In genomic region chr17:61400786-61401279, GRCh38 we compare ENCODE assay signal across 9 cellular contexts. TPM values are rescaled to one million over a fixed set of nuclear protein-coding genes. Genes with fewer than 3 reads are reported as not detected.
DNase-seq lines count a peak whose midpoint lies in the region; ATAC-seq and TF ChIP-seq lines count a peak whose summit lies in the region.
"Had no signal": no experiment of that assay in that cellular context is flagged by ENCODE, and none has a peak within 500 bp of the region (broad histone marks: within the 10 kb centered on the region; RNA-seq: fewer than 3 reads in every experiment).

No MANE protein-coding gene starts in this region.

- H3K36me3 ChIP-seq in mucosa of descending colon (ENCODE audit: low read depth) (no peaks in the 10 kb centered on the region), upper lobe of left lung (peaks cover 0 to 45% (median 27%) of the 10 kb centered on the region in 4 donors)

- H3K9me3 ChIP-seq in mucosa of descending colon (no peaks in the 10 kb centered on the region), upper lobe of left lung (no peaks in the 10 kb centered on the region)

- H3K4me1 ChIP-seq in mucosa of descending colon (ENCODE audit: low read depth) = peaks cover 42% of the 10 kb centered on the region
- peaks cover 33 to 82% (median 57%) of the 10 kb centered on the region in 4 donors for H3K4me1 ChIP-seq in upper lobe of left lung
- no peaks in the 10 kb centered on the region for H3K4me1 ChIP-seq in foreskin keratinocyte

- CTCF ChIA-PET in MCF 10A (lab: Yijun Ruan, JAX) = interaction anchor here (0.5 to 1.4 kb wide), 3 partner anchors 10 to 393 kb away, joined by 3 to 10 read pairs (median 3); no protein-coding TSS in a partner anchor

- H3K27ac ChIP-seq in upper lobe of left lung = peak overlapping the region; percentile 90 to 97 (median 92)
- H3K27ac ChIP-seq in foreskin keratinocyte = no peak overlapping the region

- H3K27me3 ChIP-seq in upper lobe of left lung (peaks cover 1 to 85% (median 62%) of the 10 kb centered on the region in 4 donors), foreskin keratinocyte (peaks cover 96% of the 10 kb centered on the region)

- DNase-seq in activated T-cell treated with anti-CD3 and anti-CD28 coated beads, Interleukin-2, amount 50 U/mL, for 4 hours = no peak
- no peak for DNase-seq in activated T-cell treated with anti-CD3 and anti-CD28 coated beads, Interleukin-2, amount 50 U/mL, for 1 hour
- DNase-seq in MCF 10A (ENCODE audit: unreplicated experiment) (no peak), mucosa of descending colon (peak in 1 of 3 donors; percentile 42), upper lobe of left lung (peak in 1 of 2 donors; percentile 81), foreskin keratinocyte (no peak), COLO829 (ENCODE audit: low spot score) (no peak), dedifferentiated amniotic fluid mesenchymal stem cell (ENCODE audit: extremely low spot score) (no peak)
- DNase-seq: midbrain had no signal

- 3 to 4% methylated on average over 18 to 37 of the region's 37 CpGs for WGBS in upper lobe of left lung, 2 donors

- BruUV-seq in MCF 10A (replicated peaks; lab: Mats Ljungman, UMichigan) = no TSS peak

- no peaks in the 10 kb centered on the region for H3K36me3 Mint-ChIP-seq in activated T-cell treated with anti-CD3 and anti-CD28 coated beads, Interleukin-2, amount 50 U/mL, for 4 hours (ENCODE audit: insufficient read depth)
- H3K36me3 Mint-ChIP-seq in MCF 10A (ENCODE audit: insufficient read depth, unreplicated experiment) = peaks cover 7% of the 10 kb centered on the region

- intact Hi-C loops in MCF 10A (cut with micrococcal nuclease) (no loop called here), mucosa of descending colon (cut with DNase I, micrococcal nuclease) (loop anchor here in 1 of 2 donors (10.0 kb wide), 1 partner anchor 396 kb away; no protein-coding TSS in a partner anchor)

- no peak for TF ChIP-seq EP300 in upper lobe of left lung (IDR thresholded peaks at IDR 0.05)

- peaks cover 43% of the 10 kb centered on the region for H3K4me1 Mint-ChIP-seq in activated T-cell treated with anti-CD3 and anti-CD28 coated beads, Interleukin-2, amount 50 U/mL, for 4 hours (ENCODE audit: low read depth)
- H3K4me1 Mint-ChIP-seq in MCF 10A (ENCODE audit: insufficient read depth, unreplicated experiment) = no peaks in the 10 kb centered on the region

- no peaks in the 10 kb centered on the region for H3K9me3 Mint-ChIP-seq in activated T-cell treated with anti-CD3 and anti-CD28 coated beads, Interleukin-2, amount 50 U/mL, for 4 hours
- no peaks in the 10 kb centered on the region for H3K9me3 Mint-ChIP-seq in MCF 10A (ENCODE audit: unreplicated experiment)

- no peak overlapping the region for H3K27ac Mint-ChIP-seq in MCF 10A (ENCODE audit: low read depth, unreplicated experiment)

- TF ChIP-seq CTCF in MCF 10A (IDR thresholded peaks at IDR 0.05; ENCODE audit: unreplicated experiment) = no peak
- TF ChIP-seq CTCF in mucosa of descending colon (IDR thresholded peaks at IDR 0.05) = no peak
- no peak for TF ChIP-seq CTCF in upper lobe of left lung (IDR thresholded peaks at IDR 0.05)
- TF ChIP-seq CTCF in foreskin keratinocyte (conservative IDR thresholded peaks at IDR 0.05) = no peak

- H3K4me3 ChIP-seq in mucosa of descending colon = peak overlapping the region; percentile 4
- peak overlapping the region; percentile 55 to 70 (median 62) for H3K4me3 ChIP-seq in upper lobe of left lung

- TF ChIP-seq POLR2A in upper lobe of left lung (IDR thresholded peaks at IDR 0.05) = no peak

- peak in 1 of 2 donors; percentile 11 for ATAC-seq in activated T-cell treated with anti-CD3 and anti-CD28 coated beads, Interleukin-2, amount 50 U/mL, for 4 hours
- ATAC-seq in mucosa of descending colon = no peak
- no peak for ATAC-seq in upper lobe of left lung (ENCODE audit: low FRiP score in 2 of 2)
- no peak for ATAC-seq in foreskin keratinocyte

- peak overlapping the region; percentile 40 for H3K4me3 Mint-ChIP-seq in activated T-cell treated with anti-CD3 and anti-CD28 coated beads, Interleukin-2, amount 50 U/mL, for 4 hours
- peak overlapping the region; percentile 76 for H3K4me3 Mint-ChIP-seq in MCF 10A (ENCODE audit: unreplicated experiment)

- peaks cover 57% of the 10 kb centered on the region for H3K27me3 Mint-ChIP-seq in activated T-cell treated with anti-CD3 and anti-CD28 coated beads, Interleukin-2, amount 50 U/mL, for 4 hours (ENCODE audit: low read depth)
- H3K27me3 Mint-ChIP-seq in MCF 10A (ENCODE audit: insufficient read depth, unreplicated experiment) = no peaks in the 10 kb centered on the region

- POLR2A ChIA-PET in MCF 10A (lab: Yijun Ruan, JAX) = interaction anchor here (1.2 to 2.5 kb wide), 3 partner anchors 11 to 724 kb away, joined by 3 to 11 read pairs (median 8); partner anchors contain the start of gene BCAS3

RNA-seq across cellular contexts. Expression of gene TBX2, which starts 1.2 kb away (rescaled TPM):
- total RNA-seq in activated T-cell treated with anti-CD3 and anti-CD28 coated beads, Interleukin-2, amount 50 U/mL, for 4 hours = under 1 TPM; 0.05 to 0.16 (median 0.15) TPM
- total RNA-seq in MCF 10A (2022) = 1.5 and 4.3 TPM in 2 replicates
- total RNA-seq in mucosa of descending colon = 1 to 10 TPM; 6.6 to 9.0 (median 8.2) TPM
- 100 to 1,000 TPM in 2 of 6 donors, 10 to 100 TPM in 4; 22.4 to 130 (median 92.7) TPM for total RNA-seq in upper lobe of left lung
- total RNA-seq in foreskin keratinocyte = not detected in 2 replicates
- polyA plus RNA-seq in foreskin keratinocyte = not detected in 2 replicates

RNA-seq across cellular contexts. Expression of gene TBX4, which starts 51.4 kb away (rescaled TPM):
- total RNA-seq in activated T-cell treated with anti-CD3 and anti-CD28 coated beads, Interleukin-2, amount 50 U/mL, for 4 hours = not detected
- total RNA-seq in MCF 10A (2022) (not detected in 2 replicates), mucosa of descending colon (not detected), upper lobe of left lung (10 to 100 TPM; 10.2 to 69.1 (median 22.7) TPM), foreskin keratinocyte (0.07 TPM in 1 of 2 replicates, not detected in the other)
- 0.01 TPM in 1 of 2 replicates, not detected in the other for polyA plus RNA-seq in foreskin keratinocyte

Comparison
In these comparisons a context has a peak if more than half of its experiments do, and no peak if none do; other contexts are left out.
1. RNA of gene TBX4, which starts 51.4 kb away (total RNA-seq): 10.2 to 69.1 TPM in upper lobe of left lung; 0.07 TPM in foreskin keratinocyte, not detected in activated T-cell treated with anti-CD3 and anti-CD28 coated beads, Interleukin-2, amount 50 U/mL, for 4 hours, not detected in MCF 10A and not detected in mucosa of descending colon; every median in the first group is over 10 times any median in the second.